In genomic region chr1:40257688-40258444, GRCh38 we compare ENCODE assay signal across 1 cellular context.
TF ChIP-seq lines count a peak whose summit lies in the region.

ZMPSTE24 (plus strand) TSS chr1:40258236; CDS start chr1:40258272, 36 bp downstream.

TF ChIP-seq in HepG2, 621 proteins besides CTCF, POLR2A, EP300 and RAD21 (continued from another document and continues in another):
- no peak for TF ChIP-seq REST (IDR thresholded peaks at IDR 0.05; ENCODE audit: borderline replicate concordance in 1 of 2, low read depth in 1 of 2, low read length in 2 of 2)
- TF ChIP-seq FOXJ3 (CRISPR knock-in tag; IDR thresholded peaks at IDR 0.05; ENCODE audit: borderline replicate concordance), result no peak; the same call in 1 of the 2 replicates
- TF ChIP-seq TAF15 (IDR thresholded peaks at IDR 0.05; ENCODE audit: low read depth, low read length, poor library complexity, severe bottlenecking), result no peak
- no peak for TF ChIP-seq ZNF382 (CRISPR knock-in tag; IDR thresholded peaks at IDR 0.05; ENCODE audit: borderline replicate concordance)
- no peak; the same call in 1 of the 2 replicates for TF ChIP-seq ZFP37 (CRISPR knock-in tag; IDR thresholded peaks at IDR 0.05; ENCODE audit: borderline replicate concordance)
- TF ChIP-seq ZNF33B (CRISPR knock-in tag; IDR thresholded peaks at IDR 0.05), result peak; percentile 61
- TF ChIP-seq MYC (CRISPR knock-in tag; IDR thresholded peaks at IDR 0.05; ENCODE audit: borderline replicate concordance), result peak; percentile 93; the same call in 1 of the 2 replicates
- TF ChIP-seq ZNF577 (CRISPR knock-in tag; IDR thresholded peaks at IDR 0.05; ENCODE audit: borderline replicate concordance, low read depth), result no peak
- peak; percentile 89 for TF ChIP-seq ZNF407 (CRISPR knock-in tag; IDR thresholded peaks at IDR 0.05; ENCODE audit: not compliant biosample characterization)
- 0 out of 2 replicates have a peak, but pooled peaks have one; percentile 4 for TF ChIP-seq SNAPC2 (CRISPR knock-in tag; IDR thresholded peaks at IDR 0.05)
- no peak for TF ChIP-seq ZNF567 (CRISPR knock-in tag; IDR thresholded peaks at IDR 0.05; ENCODE audit: borderline replicate concordance)
- peak; percentile 90 for TF ChIP-seq ZNF281 (CRISPR knock-in tag; IDR thresholded peaks at IDR 0.05; ENCODE audit: borderline replicate concordance)
- TF ChIP-seq PRMT3 (CRISPR knock-in tag; IDR thresholded peaks at IDR 0.05; ENCODE audit: borderline replicate concordance, low read depth), result no peak
- peak; percentile 93; the same call in 1 of the 2 replicates for TF ChIP-seq ZZZ3 (CRISPR knock-in tag; IDR thresholded peaks at IDR 0.05; ENCODE audit: borderline replicate concordance)
- peak; percentile 97 for TF ChIP-seq GATAD1 (CRISPR knock-in tag; IDR thresholded peaks at IDR 0.05)
- no peak for TF ChIP-seq E2F1 (CRISPR knock-in tag; IDR thresholded peaks at IDR 0.05)
- TF ChIP-seq PITX1 (CRISPR knock-in tag; IDR thresholded peaks at IDR 0.05), result peak; percentile 33; the same call in 1 of the 2 replicates
- 0 out of 2 replicates have a peak, but pooled peaks have one; percentile 25 for TF ChIP-seq NR0B2 (CRISPR knock-in tag; IDR thresholded peaks at IDR 0.05)
- no peak for TF ChIP-seq CHD4 (IDR thresholded peaks at IDR 0.05; ENCODE audit: borderline replicate concordance, low read length)
- peak; percentile 57 for TF ChIP-seq ZNF160 (CRISPR knock-in tag; IDR thresholded peaks at IDR 0.05)
- TF ChIP-seq ZMAT3 (CRISPR knock-in tag; conservative IDR thresholded peaks at IDR 0.05), result peak; percentile 61
- no peak for TF ChIP-seq KIAA2018 (CRISPR knock-in tag; IDR thresholded peaks at IDR 0.05; ENCODE audit: borderline replicate concordance)
- peak; percentile 98; the same call in 1 of the 2 replicates for TF ChIP-seq CBX5 (CRISPR knock-in tag; IDR thresholded peaks at IDR 0.05; ENCODE audit: borderline replicate concordance)
- peak; percentile 68; the same call in 1 of the 2 replicates for TF ChIP-seq ZBTB43 (CRISPR knock-in tag; conservative IDR thresholded peaks at IDR 0.05)
- TF ChIP-seq NFYB (CRISPR knock-in tag; IDR thresholded peaks at IDR 0.05), result peak; percentile 42; the same call in 1 of the 2 replicates
